10 cellular contexts compared by ENCODE assay signal in the genomic region with DNA sequence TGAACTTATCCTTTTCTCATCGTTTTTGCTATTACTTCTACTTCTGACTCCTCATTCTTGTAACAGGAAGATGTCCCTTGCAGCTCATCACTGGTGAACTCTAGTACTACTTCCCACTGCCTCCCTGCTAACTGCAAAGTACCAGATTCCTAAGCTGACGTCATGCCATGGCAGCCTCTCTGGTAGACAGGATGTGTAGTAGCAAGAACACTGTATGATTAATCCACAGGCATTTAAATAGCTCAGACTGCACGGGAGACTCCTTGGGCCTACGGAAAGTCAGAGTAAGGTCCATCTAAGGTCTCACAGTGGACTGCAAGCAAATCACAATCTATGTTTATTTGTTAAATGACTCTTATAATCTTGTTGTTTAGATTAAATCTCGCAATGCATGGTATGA. TPM values are rescaled to one million over a fixed set of nuclear protein-coding genes. Genes with fewer than 3 reads are reported as not detected.
A peak's percentile ranks its signal among the peaks of the same experiment; 100 is the strongest.
DNase-seq lines count a peak whose midpoint lies in the region; ATAC-seq and TF ChIP-seq lines count a peak whose summit lies in the region.
"Had no signal": no experiment of that assay in that cellular context is flagged by ENCODE, and none has a peak within 500 bp of the region (broad histone marks: within the 10 kb centered on the region; RNA-seq: fewer than 3 reads in every experiment).

No MANE protein-coding gene starts in this region.

- H3K27me3 ChIP-seq in mammary epithelial cell (ENCODE audit: insufficient read depth, low read length) = no peaks in the 10 kb centered on the region
- H3K27me3 ChIP-seq: neutrophil had no signal

- no peak overlapping the region for H2AFZ ChIP-seq in mammary epithelial cell (ENCODE audit: low read depth, low read length)

- H4K20me1 ChIP-seq in mammary epithelial cell (ENCODE audit: insufficient read depth, low read length) = no peaks in the 10 kb centered on the region

- no peak overlapping the region for H3K4me3 ChIP-seq in mammary epithelial cell (replicated peaks in 1 of 3; ENCODE audit: insufficient read depth in 1 of 3, low read depth in 2 of 3, low read length in 3 of 3)

- CTCF ChIA-PET in mammary epithelial cell (lab: Charles Lee; ENCODE audit: low non-redundant PET) = interaction anchor here (0.5 to 1.3 kb wide), 3 partner anchors 16 to 1118 kb away, joined by 4 to 7 read pairs (median 5); no protein-coding TSS in a partner anchor

- peaks cover 6% of the 10 kb centered on the region for H3K4me1 ChIP-seq in mammary epithelial cell (ENCODE audit: insufficient read depth, low read length)

- TF ChIP-seq CTCF in mammary epithelial cell (conservative IDR thresholded peaks at IDR 0.05 in 1 of 2, IDR thresholded peaks at IDR 0.05 in 1 of 2; ENCODE audit: extremely low read depth in 1 of 2, insufficient read depth in 1 of 2, low read depth in 1 of 2, low read length in 2 of 2) = no peak

- H3K9ac ChIP-seq in mammary epithelial cell (ENCODE audit: insufficient read depth, low read length) = no peak overlapping the region

- H3K4me2 ChIP-seq in mammary epithelial cell (ENCODE audit: insufficient read depth, low read depth, low read length) = no peak overlapping the region

- no TSS peak for BruUV-seq in mammary epithelial cell (replicated peaks; lab: Mats Ljungman, UMichigan)

- peak; percentile 92 for DNase-seq in A172 (ENCODE audit: low spot score)
- peak; percentile 85 for DNase-seq in HPDE6-E6E7 (ENCODE audit: extremely low spot score)
- peak; percentile 86 for DNase-seq in mammary epithelial cell
- peak; percentile 90 for DNase-seq in kidney glomerular epithelial cell (lab: John Stamatoyannopoulos, UW)
- DNase-seq in effector CD8-positive, alpha-beta T cell (lab: John Stamatoyannopoulos, UW) = no peak
- no peak for DNase-seq in HuH-7.5 (ENCODE audit: low spot score)
- no peak for DNase-seq in activated CD8-positive, alpha-beta memory T cell treated with anti-CD3 and anti-CD28 coated beads, Interleukin-2, amount 50 U/mL, for 48 hours
- DNase-seq: activated naive CD8-positive, alpha-beta T cell treated with anti-CD3 and anti-CD28 coated beads, Interleukin-2, amount 50 U/mL, for 24 hours had no signal

- H3K79me2 ChIP-seq in mammary epithelial cell (ENCODE audit: insufficient read depth, low read length) = no peaks in the 10 kb centered on the region

- H3K36me3 ChIP-seq in mammary epithelial cell (ENCODE audit: insufficient read depth, low read length) = no peaks in the 10 kb centered on the region
- H3K36me3 ChIP-seq: neutrophil had no signal

- no peaks in the 10 kb centered on the region for H3K9me3 ChIP-seq in mammary epithelial cell (replicated peaks; ENCODE audit: insufficient read depth, low read length)
- H3K9me3 ChIP-seq: neutrophil had no signal

- no peak overlapping the region for H3K27ac ChIP-seq in mammary epithelial cell (ENCODE audit: insufficient read depth, low read depth, low read length)
- H3K27ac ChIP-seq: neutrophil had no signal

- no peak for ATAC-seq in GM18505 (IDR thresholded peaks at IDR 0.05; ENCODE audit: unreplicated experiment)
- ATAC-seq: activated naive CD8-positive, alpha-beta T cell treated with anti-CD3 and anti-CD28 coated beads, Interleukin-2, amount 50 U/mL, for 24 hours had no signal

- dilution Hi-C loops in mammary epithelial cell (cut with HindIII; ENCODE audit: low sequenced_read_pairs) = no loop called here

- 39% methylated on average over 5 of the region's 5 CpGs for WGBS in mammary epithelial cell (ENCODE audit: low coverage, missing lambda C conversion rate)

- in situ Hi-C loops in mammary epithelial cell (cut with MboI; ENCODE audit: low sequenced_read_pairs in 2 of 2) = no loop called here

- intact Hi-C loops in mammary epithelial cell (cut with micrococcal nuclease) = loop anchor here (1.0 to 2.0 kb wide), 2 partner anchors 17 to 191 kb away; no protein-coding TSS in a partner anchor

- TF ChIP-seq POLR2A in GM18505 (IDR thresholded peaks at IDR 0.05; ENCODE audit: borderline replicate concordance, extremely low read depth, insufficient read depth, insufficient read length) = no peak

RNA-seq across cellular contexts. Expression of gene DNAI7, which starts 43.5 kb away (rescaled TPM):
- 0.38 TPM in 1 of 2 replicates, not detected in the other for total RNA-seq in A172 (2014; rRNA removed; shearing (Covaris generic))
- total RNA-seq in mammary epithelial cell = under 1 TPM in 1 of 2 donors, not detected in 1; 0.50 TPM
- 0.08 TPM for polyA plus RNA-seq in mammary epithelial cell
- polyA minus RNA-seq in mammary epithelial cell = not detected

RNA-seq across cellular contexts. Expression of gene ETFRF1, which starts 43.6 kb away (rescaled TPM):
- 35.6 and 36.7 TPM in 2 replicates for total RNA-seq in A172 (2014; rRNA removed; shearing (Covaris generic))
- 10 to 100 TPM; 14.4 to 19.0 TPM for total RNA-seq in mammary epithelial cell
- 6.1 TPM for polyA plus RNA-seq in mammary epithelial cell
- polyA minus RNA-seq in mammary epithelial cell = 1.8 TPM

Comparison
In these comparisons a context has a peak if more than half of its experiments do, and no peak if none do; other contexts are left out.
1. DNase-seq: peak in A172 (single experiment), HPDE6-E6E7 (single experiment), mammary epithelial cell (single experiment) and kidney glomerular epithelial cell (single experiment); none in effector CD8-positive, alpha-beta T cell (single experiment), HuH-7.5 (single experiment) and activated CD8-positive, alpha-beta memory T cell treated with anti-CD3 and anti-CD28 coated beads, Interleukin-2, amount 50 U/mL, for 48 hours (single experiment).